In genomic region chr7:73698410-73698809, GRCh38 we compare ENCODE assay signal across 18 cellular contexts. TPM values are rescaled to one million over a fixed set of nuclear protein-coding genes. Genes with fewer than 3 reads are reported as not detected.
DNase-seq lines count a peak whose midpoint lies in the region; ATAC-seq, FAIRE-seq and TF ChIP-seq lines count a peak whose summit lies in the region.
"Had no signal": no experiment of that assay in that cellular context is flagged by ENCODE, and none has a peak within 500 bp of the region (broad histone marks: within the 10 kb centered on the region; RNA-seq: fewer than 3 reads in every experiment).

No MANE protein-coding gene starts in this region.

- intact Hi-C loops in Caco-2 (cut with micrococcal nuclease; ENCODE audit: unreplicated experiment) (no loop called here), GM12878 (cut with micrococcal nuclease; ENCODE audit: unreplicated experiment) (no loop called here)

- peak; percentile 43; the same call in 1 of the 2 replicates for TF ChIP-seq POLR2A in GM12878 (IDR thresholded peaks at IDR 0.05; ENCODE audit: low read depth, low read length)

- H3K27me3 ChIP-seq in Caco-2 (replicated peaks; ENCODE audit: control insufficient read depth, insufficient read depth, low read length) (no peaks in the 10 kb centered on the region), GM12878 (replicated peaks in 1 of 2; ENCODE audit: control insufficient read depth in 2 of 2, insufficient read depth in 2 of 2, low read length in 1 of 2) (no peaks in the 10 kb centered on the region)
- H3K27me3 ChIP-seq: SJCRH30 had no signal

- peaks cover 72% of the 10 kb centered on the region for H3K36me3 Mint-ChIP-seq in Caco-2 (ENCODE audit: insufficient read depth, unreplicated experiment)
- H3K36me3 Mint-ChIP-seq in HFFc6 (ENCODE audit: low read depth): peaks cover 27% of the 10 kb centered on the region

- H3K4me1 Mint-ChIP-seq in Caco-2 (ENCODE audit: low read depth, unreplicated experiment): no peaks in the 10 kb centered on the region
- no peaks in the 10 kb centered on the region for H3K4me1 Mint-ChIP-seq in HFFc6 (ENCODE audit: low read depth)

- no peak overlapping the region for H2AFZ ChIP-seq in GM12878 (ENCODE audit: control insufficient read depth, low read depth, low read length)

- H3K9me3 Mint-ChIP-seq in Caco-2 (ENCODE audit: unreplicated experiment) (no peaks in the 10 kb centered on the region), HFFc6 (no peaks in the 10 kb centered on the region)

- BruUV-seq in Caco-2 (replicated peaks; lab: Mats Ljungman, UMichigan): no TSS peak
- BruUV-seq in GM12878 (replicated peaks; lab: Mats Ljungman, UMichigan): no TSS peak

- H3K4me2 ChIP-seq in GM12878 (ENCODE audit: control insufficient read depth, insufficient read depth): no peak overlapping the region

- TF ChIP-seq EP300 in GM12878 (IDR thresholded peaks at IDR 0.05; ENCODE audit: borderline replicate concordance in 1 of 2, control insufficient read depth in 1 of 2, low read depth in 2 of 2, low read length in 2 of 2): no peak

- H3K4me3 Mint-ChIP-seq in Caco-2 (ENCODE audit: unreplicated experiment) (no peak overlapping the region), HFFc6 (no peak overlapping the region)

- H4K20me1 ChIP-seq in GM12878 (ENCODE audit: control insufficient read depth, insufficient read depth): no peaks in the 10 kb centered on the region

- CTCF ChIA-PET in Caco-2 (lab: Charles Lee): no interaction called here
- CTCF ChIA-PET in GM12878 (lab: Yijun Ruan, JAX): interaction anchor here (2.1 kb wide), 1 partner anchor 92 kb away, joined by 7 read pairs; no protein-coding TSS in a partner anchor

- H3K36me3 ChIP-seq in Caco-2 (ENCODE audit: control insufficient read depth, insufficient read depth, low read length): peaks cover 4% of the 10 kb centered on the region
- peaks cover 8 to 34% of the 10 kb centered on the region in 2 experiments for H3K36me3 ChIP-seq in GM12878 (ENCODE audit: control insufficient read depth in 2 of 2, insufficient read depth in 2 of 2, low read length in 1 of 2)

- FAIRE-seq in GM12878 (lab: Jason Lieb, UNC): no peak

- 86% methylated on average over 7 of the region's 7 CpGs for WGBS in GM12878 (ENCODE audit: insufficient coverage, insufficient replicate concordance, low lambda C conversion rate, missing lambda C conversion rate)

- H3K27me3 Mint-ChIP-seq in Caco-2 (ENCODE audit: insufficient read depth, unreplicated experiment): no peaks in the 10 kb centered on the region
- peaks cover 2% of the 10 kb centered on the region for H3K27me3 Mint-ChIP-seq in HFFc6 (ENCODE audit: insufficient read depth)

- in situ Hi-C loops in GM12878 (cut with MboI): no loop called here

- DNase-seq in Caco-2 (no peak), HFFc6 (no peak), GM12878 (ENCODE audit: low read depth, low spot score) (no peak), RKO (ENCODE audit: low spot score) (no peak), iPS-NIHi11 (ENCODE audit: low spot score) (no peak)
- no peak for DNase-seq in activated CD4-positive, alpha-beta T cell treated with anti-CD3 and anti-CD28 coated beads for 1 hour
- DNase-seq: AML-193, DMS79, IMR-90, Karpas-422, NCI-H1417 treated with DMSO at 0.1 percent for 48 hours, NCI-H187 treated with DMSO at 0.1 percent for 48 hours, NCI-H2227 treated with DMSO at 0.1 percent for 48 hours, NCI-H510A treated with DMSO at 0.1 percent for 48 hours, NCI-H774, SJCRH30 had no signal

- H3K27ac ChIP-seq in GM12878 (ENCODE audit: control insufficient read depth, insufficient read depth): no peak overlapping the region
- H3K27ac ChIP-seq: C4-2B, HL-60, SJCRH30 had no signal

- peak overlapping the region; percentile 10 for H3K27ac Mint-ChIP-seq in Caco-2 (ENCODE audit: unreplicated experiment)
- peak overlapping the region; percentile 27 for H3K27ac Mint-ChIP-seq in HFFc6

- POLR2A ChIA-PET in Caco-2 (lab: Charles Lee): interaction anchor here (0.6 to 1.1 kb wide), 3 partner anchors 21 to 112 kb away, joined by 4 to 5 read pairs (median 5); partner anchors contain the start of gene STX1A
- POLR2A ChIA-PET in GM12878 (lab: Charles Lee): no interaction called here

- no peaks in the 10 kb centered on the region for H3K79me2 ChIP-seq in GM12878 (ENCODE audit: control insufficient read depth, insufficient read depth, low read length)

- RAD21 ChIA-PET in GM12878 (lab: Charles Lee; ENCODE audit: unreplicated experiment): interaction anchor here (0.6 kb wide), 1 partner anchor 365 kb away, joined by 3 read pairs; no protein-coding TSS in a partner anchor

- TF ChIP-seq RAD21 in GM12878 (IDR thresholded peaks at IDR 0.05; ENCODE audit: insufficient read depth, low read depth, low read length): no peak

- H3K4me1 ChIP-seq in Caco-2: peaks cover 12% of the 10 kb centered on the region
- no peaks in the 10 kb centered on the region for H3K4me1 ChIP-seq in GM12878 (ENCODE audit: control insufficient read depth, insufficient read depth, low read length)
- H3K4me1 ChIP-seq: SJCRH30 had no signal

- no peak for ATAC-seq in GM12878

- no peaks in the 10 kb centered on the region for H3K9me3 ChIP-seq in Caco-2
- H3K9me3 ChIP-seq in GM12878 (replicated peaks; ENCODE audit: control insufficient read depth, insufficient read depth, low read length): no peaks in the 10 kb centered on the region
- H3K9me3 ChIP-seq: SJCRH30 had no signal

- SMC1A ChIA-PET in GM12878 (lab: Charles Lee; ENCODE audit: uncharacterized antibody, unreplicated experiment): interaction anchor here (0.9 to 1.1 kb wide), 3 partner anchors 13 to 69 kb away, joined by 3 read pairs; no protein-coding TSS in a partner anchor

- no peak overlapping the region for H3K4me3 ChIP-seq in Caco-2 (ENCODE audit: low read depth, low read length)
- no peak overlapping the region for H3K4me3 ChIP-seq in GM12878
- H3K4me3 ChIP-seq: SJCRH30 had no signal

- no peak for TF ChIP-seq CTCF in Caco-2 (IDR thresholded peaks at IDR 0.05; ENCODE audit: insufficient read depth in 1 of 2, low read depth in 1 of 2, low read length in 1 of 2, severe bottlenecking in 1 of 2, unreplicated experiment in 1 of 2)
- no peak for TF ChIP-seq CTCF in HFFc6 (IDR thresholded peaks at IDR 0.05)
- no peak for TF ChIP-seq CTCF in GM12878 (IDR thresholded peaks at IDR 0.05 in 2 of 3, conservative IDR thresholded peaks at IDR 0.05 in 1 of 3; ENCODE audit: control insufficient read depth in 2 of 3, extremely low read depth in 1 of 3, insufficient read depth in 1 of 3, low read depth in 3 of 3, low read length in 3 of 3)

- no peak overlapping the region for H3K9ac ChIP-seq in GM12878 (ENCODE audit: control insufficient read depth, insufficient read depth, low read length)

RNA-seq across cellular contexts. Expression of gene BUD23, which starts 15.0 kb away (rescaled TPM):
- total RNA-seq in Caco-2 (2022) (138 and 144 TPM in 2 replicates), GM12878 (2014; rRNA removed) (75.3 and 82.9 TPM in 2 replicates), GM12878 (2014; rRNA removed; fragmentation: Illumina TruSeq; extraction: Trizol) (69.8 and 71.1 TPM in 2 replicates), GM12878 (2021) (73.7 and 84.9 TPM in 2 replicates)
- 10 to 100 TPM; 70.1 to 91.4 (median 83.4) TPM for total RNA-seq in HFFc6 (2021; fragmentation: NEBNext Ultra II Directional; extraction: Animal tissue kit (Norgen Biotek cat#: 25700))
- total RNA-seq in GM12878 (2013; cell fraction: nucleolus; rRNA removed): 28.4 and 29.4 TPM in 2 replicates
- polyA plus RNA-seq in GM12878 (2011; ENCODE audit: low read depth): 44.4 TPM
- polyA plus RNA-seq in GM12878 (2011; rRNA removed) (98.5 and 114 TPM in 2 replicates), GM12878 (2014; fragmentation: Illumina TruSeq; extraction: Trizol) (96.0 and 109 TPM in 2 replicates), GM12878 (2014; fragmentation: Nextera tagmentation; extraction: Ambion mirVana) (10 to 100 TPM; 36.4 to 89.9 TPM), GM12878 (2014; rRNA removed) (117 and 123 TPM in 2 replicates), GM12878 (2016; fragmentation: Nextera tagmentation; extraction: Ambion mirVana) (100 to 1,000 TPM; 137 to 138 TPM)
- 138 and 180 TPM in 2 replicates for polyA plus RNA-seq in GM12878 (2011; cell fraction: cytosol; rRNA removed)
- polyA plus RNA-seq in GM12878 (2011; cell fraction: nucleus; rRNA removed): 67.4 and 98.6 TPM in 2 replicates
- polyA plus RNA-seq in GM12878 (2012): 55.5 and 68.2 TPM in 2 replicates
- polyA minus RNA-seq in GM12878 (2011; rRNA and poly(A)+ RNA removed): 46.3 and 61.5 TPM in 2 replicates
- polyA minus RNA-seq in GM12878 (2011; cell fraction: cytosol; rRNA and poly(A)+ RNA removed): 14.4 and 26.0 TPM in 2 replicates
- 9.3 and 17.6 TPM in 2 replicates for polyA minus RNA-seq in GM12878 (2011; cell fraction: nucleus; rRNA and poly(A)+ RNA removed)

RNA-seq across cellular contexts. Expression of gene DNAJC30, which starts 15.2 kb away (rescaled TPM):
- total RNA-seq in Caco-2 (2022) (15.5 and 15.9 TPM in 2 replicates), GM12878 (2014; rRNA removed) (9.2 and 11.2 TPM in 2 replicates), GM12878 (2014; rRNA removed; fragmentation: Illumina TruSeq; extraction: Trizol) (4.1 TPM in 2 replicates), GM12878 (2021) (13.4 and 13.5 TPM in 2 replicates)
- 10 to 100 TPM; 17.8 to 20.6 (median 18.6) TPM for total RNA-seq in HFFc6 (2021; fragmentation: NEBNext Ultra II Directional; extraction: Animal tissue kit (Norgen Biotek cat#: 25700))
- total RNA-seq in GM12878 (2013; cell fraction: nucleolus; rRNA removed): 7.9 and 8.3 TPM in 2 replicates
- 2.6 TPM for polyA plus RNA-seq in GM12878 (2011; ENCODE audit: low read depth)
- polyA plus RNA-seq in GM12878 (2011; rRNA removed) (4.1 and 4.5 TPM in 2 replicates), GM12878 (2014; fragmentation: Illumina TruSeq; extraction: Trizol) (3.2 and 5.5 TPM in 2 replicates), GM12878 (2014; fragmentation: Nextera tagmentation; extraction: Ambion mirVana) (1 to 10 TPM; 2.1 to 3.5 TPM), GM12878 (2014; rRNA removed) (19.0 and 19.2 TPM in 2 replicates), GM12878 (2016; fragmentation: Nextera tagmentation; extraction: Ambion mirVana) (10 to 100 TPM; 10.3 to 12.4 TPM)
- 7.1 and 9.8 TPM in 2 replicates for polyA plus RNA-seq in GM12878 (2011; cell fraction: cytosol; rRNA removed)
- polyA plus RNA-seq in GM12878 (2011; cell fraction: nucleus; rRNA removed): 6.0 and 7.7 TPM in 2 replicates
- 8.0 and 8.6 TPM in 2 replicates for polyA plus RNA-seq in GM12878 (2012)
- polyA minus RNA-seq in GM12878 (2011; rRNA and poly(A)+ RNA removed): 4.4 and 7.6 TPM in 2 replicates
- polyA minus RNA-seq in GM12878 (2011; cell fraction: cytosol; rRNA and poly(A)+ RNA removed): 2.4 and 2.8 TPM in 2 replicates
- polyA minus RNA-seq in GM12878 (2011; cell fraction: nucleus; rRNA and poly(A)+ RNA removed): 6.2 and 11.5 TPM in 2 replicates

RNA-seq across cellular contexts. Expression of gene STX1A, which starts 21.1 kb away (rescaled TPM):
- total RNA-seq in Caco-2 (2022) (26.4 and 28.6 TPM in 2 replicates), GM12878 (2014; rRNA removed) (1.9 and 2.6 TPM in 2 replicates), GM12878 (2014; rRNA removed; fragmentation: Illumina TruSeq; extraction: Trizol) (1.6 and 2.6 TPM in 2 replicates), GM12878 (2021) (3.1 and 3.9 TPM in 2 replicates)
- 10 to 100 TPM in 5 of 6 experiments, 1 to 10 TPM in 1; 9.6 to 14.7 (median 12.2) TPM for total RNA-seq in HFFc6 (2021; fragmentation: NEBNext Ultra II Directional; extraction: Animal tissue kit (Norgen Biotek cat#: 25700))
- total RNA-seq in GM12878 (2013; cell fraction: nucleolus; rRNA removed): 13.9 and 20.9 TPM in 2 replicates
- polyA plus RNA-seq in GM12878 (2011; ENCODE audit: low read depth): 1.9 TPM
- polyA plus RNA-seq in GM12878 (2011; rRNA removed) (1.4 and 2.4 TPM in 2 replicates), GM12878 (2014; fragmentation: Illumina TruSeq; extraction: Trizol) (1.9 and 3.1 TPM in 2 replicates), GM12878 (2014; fragmentation: Nextera tagmentation; extraction: Ambion mirVana) (under 1 TPM; 0.15 to 0.21 TPM), GM12878 (2014; rRNA removed) (5.2 and 5.3 TPM in 2 replicates), GM12878 (2016; fragmentation: Nextera tagmentation; extraction: Ambion mirVana) (1 to 10 TPM; 1.7 to 1.8 TPM)
- 3.3 and 3.8 TPM in 2 replicates for polyA plus RNA-seq in GM12878 (2011; cell fraction: cytosol; rRNA removed)
- 30.5 and 34.2 TPM in 2 replicates for polyA plus RNA-seq in GM12878 (2011; cell fraction: nucleus; rRNA removed)
- polyA plus RNA-seq in GM12878 (2012): 3.8 and 4.4 TPM in 2 replicates
- 1.9 and 2.7 TPM in 2 replicates for polyA minus RNA-seq in GM12878 (2011; rRNA and poly(A)+ RNA removed)
- polyA minus RNA-seq in GM12878 (2011; cell fraction: cytosol; rRNA and poly(A)+ RNA removed): 0.62 and 1.7 TPM in 2 replicates
- 5.4 and 6.5 TPM in 2 replicates for polyA minus RNA-seq in GM12878 (2011; cell fraction: nucleus; rRNA and poly(A)+ RNA removed)

RNA-seq across cellular contexts. Expression of gene VPS37D, which starts 30.8 kb away (rescaled TPM):
- total RNA-seq in Caco-2 (2022): 1.9 and 2.7 TPM in 2 replicates
- 1 to 10 TPM; 2.4 to 3.1 (median 2.7) TPM for total RNA-seq in HFFc6 (2021; fragmentation: NEBNext Ultra II Directional; extraction: Animal tissue kit (Norgen Biotek cat#: 25700))
- 0.33 TPM in 1 of 2 replicates, not detected in the other for total RNA-seq in GM12878 (2013; cell fraction: nucleolus; rRNA removed)
- 0.11 and 0.27 TPM in 2 replicates for total RNA-seq in GM12878 (2014; rRNA removed)
- not detected in 2 replicates for total RNA-seq in GM12878 (2014; rRNA removed; fragmentation: Illumina TruSeq; extraction: Trizol)
- 0.21 and 0.27 TPM in 2 replicates for total RNA-seq in GM12878 (2021)
- polyA plus RNA-seq in GM12878 (2011; ENCODE audit: low read depth): not detected
- polyA plus RNA-seq in GM12878 (2011; rRNA removed): 0.14 and 0.45 TPM in 2 replicates
- polyA plus RNA-seq in GM12878 (2011; cell fraction: cytosol; rRNA removed): 0.55 and 0.87 TPM in 2 replicates
- polyA plus RNA-seq in GM12878 (2011; cell fraction: nucleus; rRNA removed): 0.35 and 0.67 TPM in 2 replicates
- 0.54 and 0.90 TPM in 2 replicates for polyA plus RNA-seq in GM12878 (2012)
- not detected in 2 replicates for polyA plus RNA-seq in GM12878 (2014; fragmentation: Illumina TruSeq; extraction: Trizol)
- polyA plus RNA-seq in GM12878 (2014; fragmentation: Nextera tagmentation; extraction: Ambion mirVana): not detected
- 0.10 TPM in 1 of 2 replicates, not detected in the other for polyA plus RNA-seq in GM12878 (2014; rRNA removed)
- polyA plus RNA-seq in GM12878 (2016; fragmentation: Nextera tagmentation; extraction: Ambion mirVana): not detected
- 0.21 TPM in 1 of 2 replicates, not detected in the other for polyA minus RNA-seq in GM12878 (2011; rRNA and poly(A)+ RNA removed)
- not detected in 2 replicates for polyA minus RNA-seq in GM12878 (2011; cell fraction: cytosol; rRNA and poly(A)+ RNA removed)
- not detected in 2 replicates for polyA minus RNA-seq in GM12878 (2011; cell fraction: nucleus; rRNA and poly(A)+ RNA removed)

RNA-seq across cellular contexts. Expression of gene ABHD11, which starts 40.2 kb away (rescaled TPM):
- total RNA-seq in Caco-2 (2022) (38.9 and 47.2 TPM in 2 replicates), GM12878 (2014; rRNA removed) (16.9 and 22.1 TPM in 2 replicates), GM12878 (2014; rRNA removed; fragmentation: Illumina TruSeq; extraction: Trizol) (6.3 and 8.6 TPM in 2 replicates), GM12878 (2021) (11.6 and 14.6 TPM in 2 replicates)
- 10 to 100 TPM; 10.3 to 18.6 (median 16.8) TPM for total RNA-seq in HFFc6 (2021; fragmentation: NEBNext Ultra II Directional; extraction: Animal tissue kit (Norgen Biotek cat#: 25700))
- 5.0 and 6.2 TPM in 2 replicates for total RNA-seq in GM12878 (2013; cell fraction: nucleolus; rRNA removed)
- polyA plus RNA-seq in GM12878 (2011; ENCODE audit: low read depth): 2.3 TPM
- polyA plus RNA-seq in GM12878 (2011; rRNA removed) (2.8 and 6.0 TPM in 2 replicates), GM12878 (2014; fragmentation: Illumina TruSeq; extraction: Trizol) (5.6 and 8.3 TPM in 2 replicates), GM12878 (2014; fragmentation: Nextera tagmentation; extraction: Ambion mirVana) (1 to 10 TPM; 2.8 to 5.6 TPM), GM12878 (2014; rRNA removed) (17.7 and 23.4 TPM in 2 replicates), GM12878 (2016; fragmentation: Nextera tagmentation; extraction: Ambion mirVana) (10 to 100 TPM; 22.7 to 24.8 TPM)
- 8.6 and 10.1 TPM in 2 replicates for polyA plus RNA-seq in GM12878 (2011; cell fraction: cytosol; rRNA removed)
- polyA plus RNA-seq in GM12878 (2011; cell fraction: nucleus; rRNA removed): 5.8 and 7.1 TPM in 2 replicates
- 4.9 and 6.6 TPM in 2 replicates for polyA plus RNA-seq in GM12878 (2012)
- 3.6 and 6.4 TPM in 2 replicates for polyA minus RNA-seq in GM12878 (2011; rRNA and poly(A)+ RNA removed)
- polyA minus RNA-seq in GM12878 (2011; cell fraction: cytosol; rRNA and poly(A)+ RNA removed): 3.6 and 3.9 TPM in 2 replicates
- 10.5 and 16.5 TPM in 2 replicates for polyA minus RNA-seq in GM12878 (2011; cell fraction: nucleus; rRNA and poly(A)+ RNA removed)
